Comparison of ENCODE assay signal across 22 cellular contexts in the genomic region with DNA sequence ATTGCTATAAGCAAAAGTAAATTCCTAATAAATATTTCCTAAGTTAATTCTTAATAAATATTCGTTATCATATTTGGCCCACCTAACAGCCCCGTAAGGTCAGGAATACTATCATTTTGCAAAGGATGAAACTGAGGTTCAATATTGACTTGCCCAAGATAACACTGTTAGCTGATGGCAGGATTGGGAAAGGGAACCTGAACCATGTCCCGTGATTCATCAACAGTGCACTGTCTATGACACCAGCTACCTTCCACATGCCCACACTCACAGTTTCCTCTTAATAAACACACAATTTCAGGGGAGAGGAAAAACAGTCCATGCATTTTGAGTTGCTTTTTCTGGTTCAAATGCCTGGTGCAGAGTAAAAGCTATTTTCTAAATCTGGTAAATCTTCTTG.
A peak's percentile ranks its signal among the peaks of the same experiment; 100 is the strongest.
DNase-seq lines count a peak whose midpoint lies in the region; ATAC-seq, FAIRE-seq and TF ChIP-seq lines count a peak whose summit lies in the region.
"Had no signal": no experiment of that assay in that cellular context is flagged by ENCODE, and none has a peak within 500 bp of the region (broad histone marks: within the 10 kb centered on the region; RNA-seq: fewer than 3 reads in every experiment).

No MANE protein-coding gene starts in this region.

- H3K4me1 ChIP-seq in A549 (peaks cover 13% of the 10 kb centered on the region), right lobe of liver (peaks cover 0 to 12% (median 2%) of the 10 kb centered on the region in 4 donors)
- H3K4me1 ChIP-seq: Caco-2 had no signal

- intact Hi-C loops in right lobe of liver (cut with DNase I) = no loop called here

- no peak for FAIRE-seq in A549 (lab: Jason Lieb, UNC)
- FAIRE-seq: A204.1, G401.6, GM12878, GM19239 had no signal

- TF ChIP-seq RAD21 in A549 (conservative IDR thresholded peaks at IDR 0.05 in 1 of 2, IDR thresholded peaks at IDR 0.05 in 1 of 2) = no peak

- DNase-seq in A549 (ENCODE audit: low read depth in 1 of 2, low spot score in 1 of 2) (peak in 1 of 2 experiments; percentile 12), HuH-7.5 (ENCODE audit: low spot score) (peak; percentile 8), left lobe of liver (ENCODE audit: low spot score) (no peak), right lobe of liver (peak in 1 of 3 donors; percentile 42), SK-N-DZ (ENCODE audit: low spot score) (no peak)
- DNase-seq in NK-92 treated with Interleukin-12 subunit alpha and Interleukin-12 subunit beta, amount 100 ng/mL, for 24 hours (lab: John Stamatoyannopoulos, UW) = no peak
- DNase-seq in activated effector memory CD4-positive, alpha-beta T cell treated with anti-CD3 and anti-CD28 coated beads, Interleukin-2, amount 50 U/mL, for 16 hours = no peak
- DNase-seq: ACHN; C1 segment of cervical spinal cord; Caco-2; CD8-positive, alpha-beta T cell; DMS153; DND-41; GM23248; H9 had no signal

- POLR2A ChIA-PET in A549 (lab: Yijun Ruan, JAX) = no interaction called here

- H3K36me3 ChIP-seq in right lobe of liver = no peaks in the 10 kb centered on the region

- CTCF ChIA-PET in A549 (lab: Yijun Ruan, JAX) = interaction anchor here (1.4 kb wide), 1 partner anchor 95 kb away, joined by 4 read pairs; no protein-coding TSS in a partner anchor

- TF ChIP-seq CTCF in A549 (IDR thresholded peaks at IDR 0.05) (no peak), right lobe of liver (IDR thresholded peaks at IDR 0.05) (no peak)

- no peaks in the 10 kb centered on the region for H3K27me3 ChIP-seq in right lobe of liver

- peak overlapping the region; percentile 15; the same call in 1 of the 3 replicates for H3K4me2 ChIP-seq in A549

- H3K9me3 ChIP-seq in A549 (no peaks in the 10 kb centered on the region), right lobe of liver (no peaks in the 10 kb centered on the region)
- H3K9me3 ChIP-seq: Caco-2 had no signal

- TF ChIP-seq POLR2A in A549 (IDR thresholded peaks at IDR 0.05; ENCODE audit: low read length) (no peak), right lobe of liver (IDR thresholded peaks at IDR 0.05) (no peak)

- peak overlapping the region in 1 of 2 experiments; percentile 39; a peak in 1 of 6 replicates for H3K27ac ChIP-seq in A549
- peak overlapping the region in 1 of 3 donors; percentile 71 for H3K27ac ChIP-seq in right lobe of liver
- H3K27ac ChIP-seq: 22Rv1, GM23248 had no signal

- ATAC-seq in A549 (peak in 1 of 2 experiments; percentile 62; a peak in 2 of 6 replicates), left lobe of liver (peak; percentile 69), right lobe of liver (peak; percentile 51 to 97 (median 76)), HG03045 (IDR thresholded peaks at IDR 0.05; ENCODE audit: unreplicated experiment) (no peak)
- ATAC-seq: CD8-positive, alpha-beta T cell; GM12878; HCT116 had no signal

- no peak overlapping the region for H3K4me3 ChIP-seq in A549
- H3K4me3 ChIP-seq in right lobe of liver = no peak overlapping the region
- H3K4me3 ChIP-seq: GM12878, GM23248 had no signal

- 53% methylated on average over 3 of the region's 3 CpGs for WGBS in A549 (ENCODE audit: missing lambda C conversion rate)
- WGBS in right lobe of liver (ENCODE audit: insufficient coverage, low coverage, low lambda C conversion rate, missing lambda C conversion rate) = 43% methylated on average over 3 of the region's 3 CpGs

- no peak for TF ChIP-seq EP300 in A549 (IDR thresholded peaks at IDR 0.05)

TF ChIP-seq in A549, 52 proteins besides CTCF, POLR2A, EP300 and RAD21:
- TF ChIP-seq NPAS2 (CRISPR knock-in tag; IDR thresholded peaks at IDR 0.05; ENCODE audit: borderline replicate concordance) (no peak), JUNB (IDR thresholded peaks at IDR 0.05) (no peak), TP53 (CRISPR knock-in tag; IDR thresholded peaks at IDR 0.05) (no peak), GATA3 (IDR thresholded peaks at IDR 0.05; ENCODE audit: borderline replicate concordance) (no peak), HOXA7 (CRISPR knock-in tag; IDR thresholded peaks at IDR 0.05) (no peak), RNF2 (IDR thresholded peaks at IDR 0.05; ENCODE audit: borderline replicate concordance, low read depth) (no peak), HEYL (CRISPR knock-in tag; IDR thresholded peaks at IDR 0.05) (no peak), MAZ (IDR thresholded peaks at IDR 0.05; ENCODE audit: borderline replicate concordance, low read depth, low read length) (no peak)
- TF ChIP-seq, protein P1, sequence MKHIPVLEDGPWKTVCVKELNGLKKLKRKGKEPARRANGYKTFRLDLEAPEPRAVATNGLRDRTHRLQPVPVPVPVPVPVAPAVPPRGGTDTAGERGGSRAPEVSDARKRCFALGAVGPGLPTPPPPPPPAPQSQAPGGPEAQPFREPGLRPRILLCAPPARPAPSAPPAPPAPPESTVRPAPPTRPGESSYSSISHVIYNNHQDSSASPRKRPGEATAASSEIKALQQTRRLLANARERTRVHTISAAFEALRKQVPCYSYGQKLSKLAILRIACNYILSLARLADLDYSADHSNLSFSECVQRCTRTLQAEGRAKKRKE (CRISPR knock-in tag; IDR thresholded peaks at IDR 0.05; ENCODE audit: low read depth) = no peak
- TF ChIP-seq, protein P2, sequence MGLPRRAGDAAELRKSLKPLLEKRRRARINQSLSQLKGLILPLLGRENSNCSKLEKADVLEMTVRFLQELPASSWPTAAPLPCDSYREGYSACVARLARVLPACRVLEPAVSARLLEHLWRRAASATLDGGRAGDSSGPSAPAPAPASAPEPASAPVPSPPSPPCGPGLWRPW (IDR thresholded peaks at IDR 0.05) = no peak
